ENCODE assay signal across 15 cellular contexts in the genomic region with DNA sequence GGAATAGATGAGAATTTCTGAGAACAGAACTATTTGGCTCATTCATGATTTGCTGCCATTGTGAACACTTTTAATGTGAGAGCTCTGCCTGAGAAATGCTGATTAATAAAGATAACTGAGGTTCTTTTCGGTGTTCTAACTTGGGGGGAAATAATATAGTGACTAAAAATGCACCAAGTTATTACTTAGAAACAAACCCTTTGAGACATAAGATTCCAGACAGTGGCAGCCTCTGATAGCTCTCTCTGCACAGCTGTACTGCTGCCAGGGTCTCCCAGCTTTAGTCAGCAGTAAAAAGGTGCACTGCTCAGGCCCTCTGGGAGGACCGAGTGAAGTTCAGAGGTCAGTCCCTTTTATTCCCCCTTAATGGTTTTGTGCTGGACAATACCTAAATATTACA. TPM values are rescaled to one million over a fixed set of nuclear protein-coding genes. Genes with fewer than 3 reads are reported as not detected.
A peak's percentile ranks its signal among the peaks of the same experiment; 100 is the strongest.
DNase-seq lines count a peak whose midpoint lies in the region; ATAC-seq and TF ChIP-seq lines count a peak whose summit lies in the region.
"Had no signal": no experiment of that assay in that cellular context is flagged by ENCODE, and none has a peak within 500 bp of the region (broad histone marks: within the 10 kb centered on the region; RNA-seq: fewer than 3 reads in every experiment).

No MANE protein-coding gene starts in this region.

- in situ Hi-C loops in ACHN (cut with HindIII; ENCODE audit: low pct_ligation_motif_present, low pct_unique_long_range_greater_than_20kb, low sequenced_read_pairs): no loop called here

- H3K27me3 ChIP-seq in osteoblast (ENCODE audit: insufficient read depth, low read length): no peaks in the 10 kb centered on the region
- H3K27me3 ChIP-seq: colonic mucosa had no signal

- H3K79me2 ChIP-seq in osteoblast (ENCODE audit: insufficient read depth, low read length): peaks cover 2% of the 10 kb centered on the region

- CTCF ChIA-PET in activated CD8-positive, alpha-beta T cell treated with anti-CD3 and anti-CD28 coated beads for 36 hours (lab: Charles Lee): interaction anchor here (1.0 to 2.5 kb wide), 3 partner anchors 35 to 144 kb away, joined by 3 to 15 read pairs (median 4); no protein-coding TSS in a partner anchor
- CTCF ChIA-PET in activated CD8-positive, alpha-beta T cell treated with anti-CD3 and anti-CD28 coated beads, Interleukin-2, amount 10 ng/mL, durations not matched to agents 7 days and 5 days (lab: Charles Lee): interaction anchor here (0.6 to 3.1 kb wide), 15 partner anchors 9 to 1345 kb away, joined by 3 to 13 read pairs (median 3); no protein-coding TSS in a partner anchor

- no peaks in the 10 kb centered on the region for H3K9me3 ChIP-seq in osteoblast (ENCODE audit: low read depth, low read length)
- H3K9me3 ChIP-seq: adrenal gland, colonic mucosa, pancreas had no signal

- no peaks in the 10 kb centered on the region for H4K20me1 ChIP-seq in osteoblast (ENCODE audit: insufficient read depth, low read length)

- peaks cover 35% of the 10 kb centered on the region for H3K27me3 Mint-ChIP-seq in activated CD8-positive, alpha-beta T cell treated with anti-CD3 and anti-CD28 coated beads for 36 hours
- H3K27me3 Mint-ChIP-seq in activated CD8-positive, alpha-beta T cell treated with anti-CD3 and anti-CD28 coated beads, Interleukin-2, amount 10 ng/mL, durations not matched to agents 7 days and 5 days (ENCODE audit: low read depth): peaks cover 27% of the 10 kb centered on the region
- peaks cover 32% of the 10 kb centered on the region for H3K27me3 Mint-ChIP-seq in activated naive CD8-positive, alpha-beta T cell treated with anti-CD3 and anti-CD28 coated beads, Interleukin-2, amount 50 U/mL, for 24 hours
- H3K27me3 Mint-ChIP-seq: memory B cell had no signal

- H3K4me3 Mint-ChIP-seq in activated CD8-positive, alpha-beta T cell treated with anti-CD3 and anti-CD28 coated beads for 36 hours: no peak overlapping the region
- H3K4me3 Mint-ChIP-seq in activated CD8-positive, alpha-beta T cell treated with anti-CD3 and anti-CD28 coated beads, Interleukin-2, amount 10 ng/mL, durations not matched to agents 7 days and 5 days: no peak overlapping the region
- no peak overlapping the region for H3K4me3 Mint-ChIP-seq in activated naive CD8-positive, alpha-beta T cell treated with anti-CD3 and anti-CD28 coated beads, Interleukin-2, amount 50 U/mL, for 24 hours
- H3K4me3 Mint-ChIP-seq: memory B cell had no signal

- no peaks in the 10 kb centered on the region for H3K36me3 ChIP-seq in osteoblast (ENCODE audit: insufficient read depth, low read length)
- H3K36me3 ChIP-seq: adrenal gland, colonic mucosa, pancreas had no signal

- peaks cover 45% of the 10 kb centered on the region for H3K4me1 Mint-ChIP-seq in activated CD8-positive, alpha-beta T cell treated with anti-CD3 and anti-CD28 coated beads for 36 hours (ENCODE audit: low read depth)
- H3K4me1 Mint-ChIP-seq in activated CD8-positive, alpha-beta T cell treated with anti-CD3 and anti-CD28 coated beads, Interleukin-2, amount 10 ng/mL, durations not matched to agents 7 days and 5 days (ENCODE audit: low read depth): peaks cover 53% of the 10 kb centered on the region
- peaks cover 57% of the 10 kb centered on the region for H3K4me1 Mint-ChIP-seq in activated naive CD8-positive, alpha-beta T cell treated with anti-CD3 and anti-CD28 coated beads, Interleukin-2, amount 50 U/mL, for 24 hours

- H3K36me3 Mint-ChIP-seq in activated CD8-positive, alpha-beta T cell treated with anti-CD3 and anti-CD28 coated beads for 36 hours (ENCODE audit: low read depth): peaks cover 6% of the 10 kb centered on the region
- peaks cover 11% of the 10 kb centered on the region for H3K36me3 Mint-ChIP-seq in activated CD8-positive, alpha-beta T cell treated with anti-CD3 and anti-CD28 coated beads, Interleukin-2, amount 10 ng/mL, durations not matched to agents 7 days and 5 days (ENCODE audit: low read depth)
- no peaks in the 10 kb centered on the region for H3K36me3 Mint-ChIP-seq in activated naive CD8-positive, alpha-beta T cell treated with anti-CD3 and anti-CD28 coated beads, Interleukin-2, amount 50 U/mL, for 24 hours (ENCODE audit: low read depth)
- H3K36me3 Mint-ChIP-seq: memory B cell had no signal

- peak; percentile 29 for ATAC-seq in activated CD8-positive, alpha-beta T cell treated with anti-CD3 and anti-CD28 coated beads for 36 hours
- no peak for ATAC-seq in activated CD8-positive, alpha-beta T cell treated with anti-CD3 and anti-CD28 coated beads, Interleukin-2, amount 10 ng/mL, durations not matched to agents 7 days and 5 days
- peak; percentile 35 for ATAC-seq in HG02610 (IDR thresholded peaks at IDR 0.05; ENCODE audit: unreplicated experiment)
- ATAC-seq in activated naive CD8-positive, alpha-beta T cell treated with anti-CD3 and anti-CD28 coated beads, Interleukin-2, amount 50 U/mL, for 24 hours: peak; percentile 30
- ATAC-seq in GM19035 (IDR thresholded peaks at IDR 0.05; ENCODE audit: unreplicated experiment): no peak

- H3K27ac ChIP-seq in osteoblast (ENCODE audit: low read depth, low read length): peak overlapping the region; percentile 86

- H3K27ac Mint-ChIP-seq in activated CD8-positive, alpha-beta T cell treated with anti-CD3 and anti-CD28 coated beads for 36 hours: peak overlapping the region; percentile 43
- H3K27ac Mint-ChIP-seq in activated CD8-positive, alpha-beta T cell treated with anti-CD3 and anti-CD28 coated beads, Interleukin-2, amount 10 ng/mL, durations not matched to agents 7 days and 5 days: no peak overlapping the region
- H3K27ac Mint-ChIP-seq in activated naive CD8-positive, alpha-beta T cell treated with anti-CD3 and anti-CD28 coated beads, Interleukin-2, amount 50 U/mL, for 24 hours: no peak overlapping the region

- no peaks in the 10 kb centered on the region for H3K9me3 Mint-ChIP-seq in activated CD8-positive, alpha-beta T cell treated with anti-CD3 and anti-CD28 coated beads for 36 hours
- H3K9me3 Mint-ChIP-seq in activated CD8-positive, alpha-beta T cell treated with anti-CD3 and anti-CD28 coated beads, Interleukin-2, amount 10 ng/mL, durations not matched to agents 7 days and 5 days (ENCODE audit: insufficient read depth): no peaks in the 10 kb centered on the region
- H3K9me3 Mint-ChIP-seq in activated naive CD8-positive, alpha-beta T cell treated with anti-CD3 and anti-CD28 coated beads, Interleukin-2, amount 50 U/mL, for 24 hours: no peaks in the 10 kb centered on the region
- H3K9me3 Mint-ChIP-seq: memory B cell had no signal

- H3K4me2 ChIP-seq in osteoblast (ENCODE audit: insufficient read depth, low read length): no peak overlapping the region

- no peak overlapping the region for H3K4me3 ChIP-seq in osteoblast (ENCODE audit: insufficient read depth, low read length)
- H3K4me3 ChIP-seq: adrenal gland, colonic mucosa, pancreas had no signal

- no peak for TF ChIP-seq CTCF in activated CD8-positive, alpha-beta T cell treated with anti-CD3 and anti-CD28 coated beads for 36 hours (IDR thresholded peaks at IDR 0.05)
- no peak for TF ChIP-seq CTCF in osteoblast (IDR thresholded peaks at IDR 0.05; ENCODE audit: extremely low read depth, low read depth, low read length)

- intact Hi-C loops in activated CD8-positive, alpha-beta T cell treated with anti-CD3 and anti-CD28 coated beads for 36 hours (cut with micrococcal nuclease): no loop called here

- DNase-seq in activated CD8-positive, alpha-beta T cell treated with anti-CD3 and anti-CD28 coated beads for 36 hours: no peak
- no peak for DNase-seq in activated CD8-positive, alpha-beta T cell treated with anti-CD3 and anti-CD28 coated beads, Interleukin-2, amount 10 ng/mL, durations not matched to agents 7 days and 5 days
- DNase-seq in activated naive CD8-positive, alpha-beta T cell treated with anti-CD3 and anti-CD28 coated beads, Interleukin-2, amount 50 U/mL, for 24 hours: no peak
- no peak for DNase-seq in osteoblast (ENCODE audit: insufficient read length, low spot score, missing footprints)
- no peak for DNase-seq in ACHN
- no peak for DNase-seq in NCI-H2081 (lab: John Stamatoyannopoulos, UW)
- DNase-seq: activated CD4-positive, alpha-beta T cell treated with anti-CD3 and anti-CD28 coated beads, Interleukin-2, amount 50 U/mL, for 1 hour; adrenal gland; colonic mucosa; DMS53; pancreas; stimulated activated CD4-positive, alpha-beta T cell treated with anti-CD3 and anti-CD28 coated beads, Interleukin-12 subunit alpha, Interleukin-12 subunit beta, amount 100 ng/mL, for 4 hours had no signal

- POLR2A ChIA-PET in activated CD8-positive, alpha-beta T cell treated with anti-CD3 and anti-CD28 coated beads for 36 hours (lab: Charles Lee): interaction anchor here (0.9 to 1.4 kb wide), 6 partner anchors 13 to 190 kb away, joined by 3 to 6 read pairs (median 3); no protein-coding TSS in a partner anchor
- POLR2A ChIA-PET in activated CD8-positive, alpha-beta T cell treated with anti-CD3 and anti-CD28 coated beads, Interleukin-2, amount 10 ng/mL, durations not matched to agents 7 days and 5 days (lab: Charles Lee): interaction anchor here (1.2 kb wide), 1 partner anchor 11 kb away, joined by 3 read pairs; no protein-coding TSS in a partner anchor

- no peak overlapping the region for H2AFZ ChIP-seq in osteoblast (ENCODE audit: low read length)

- peaks cover 51% of the 10 kb centered on the region for H3K4me1 ChIP-seq in osteoblast (ENCODE audit: insufficient read depth, low read length)

RNA-seq across cellular contexts. Expression of gene PRDM1, which starts 2.5 kb away (rescaled TPM):
- total RNA-seq in activated CD8-positive, alpha-beta T cell treated with anti-CD3 and anti-CD28 coated beads for 36 hours: 10 to 100 TPM; 24.6 to 24.7 TPM
- 10 to 100 TPM; 14.4 to 14.7 TPM for total RNA-seq in activated CD8-positive, alpha-beta T cell treated with anti-CD3 and anti-CD28 coated beads, Interleukin-2, amount 10 ng/mL, durations not matched to agents 7 days and 5 days
- 1.8 and 2.5 TPM in 2 replicates for total RNA-seq in osteoblast

Comparison
In these comparisons a context has a peak if more than half of its experiments do, and no peak if none do; other contexts are left out.
1. ATAC-seq: peak in activated CD8-positive, alpha-beta T cell treated with anti-CD3 and anti-CD28 coated beads for 36 hours (single experiment), HG02610 (single experiment) and activated naive CD8-positive, alpha-beta T cell treated with anti-CD3 and anti-CD28 coated beads, Interleukin-2, amount 50 U/mL, for 24 hours (single experiment); none in activated CD8-positive, alpha-beta T cell treated with anti-CD3 and anti-CD28 coated beads, Interleukin-2, amount 10 ng/mL, durations not matched to agents 7 days and 5 days (single experiment) and GM19035 (single experiment).